24 cellular contexts compared by ENCODE assay signal in the genomic region with DNA sequence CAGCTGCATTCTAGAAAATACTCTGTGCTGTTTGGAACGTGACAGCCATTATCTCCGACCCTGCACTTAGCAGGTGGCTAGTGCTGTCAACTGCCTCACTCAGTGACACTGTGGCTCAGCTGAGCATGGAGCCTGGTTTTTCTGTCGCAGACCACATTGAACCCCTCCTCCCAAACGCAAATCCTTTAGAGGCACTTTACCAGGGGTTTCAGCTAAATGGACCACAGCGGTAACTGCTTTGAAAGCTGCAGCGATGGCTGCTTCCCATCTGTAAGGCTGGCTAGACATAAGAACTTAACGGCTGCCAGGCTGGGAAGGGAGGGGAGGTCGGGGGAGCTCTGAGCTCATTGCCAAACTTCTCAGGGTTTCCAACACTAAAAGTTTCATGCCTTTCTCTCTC. TPM values are rescaled to one million over a fixed set of nuclear protein-coding genes. Genes with fewer than 3 reads are reported as not detected.
"Had no signal": no experiment of that assay in that cellular context is flagged by ENCODE, and none has a peak within 500 bp of the region (broad histone marks: within the 10 kb centered on the region; RNA-seq: fewer than 3 reads in every experiment).

No MANE protein-coding gene starts in this region.

- H3K27ac Mint-ChIP-seq: activated CD4-positive, alpha-beta T cell treated with anti-CD3 and anti-CD28 coated beads, Interleukin-2, amount 10 ng/mL, durations not matched to agents 7 days and 5 days; activated CD8-positive, alpha-beta T cell treated with anti-CD3 and anti-CD28 coated beads, Interleukin-2, amount 10 ng/mL, durations not matched to agents 7 days and 5 days; activated naive CD8-positive, alpha-beta T cell treated with anti-CD3 and anti-CD28 coated beads, Interleukin-2, amount 10 ng/mL, durations not matched to agents 7 days and 5 days; activated T-cell treated with anti-CD3 and anti-CD28 coated beads, Interleukin-2, amount 50 U/mL, for 24 hours; activated T-helper 2 cell treated with anti-CD3 and anti-CD28 coated beads, Interferon-gamma antibody, Interleukin-2, Interleukin-4, amounts not matched to agents 10 μg/mL and 5 μg/mL and 100 μg/mL, durations not matched to agents 14 hours and 24 hours and 36 hours; naive thymus-derived CD4-positive, alpha-beta T cell; T-cell had no signal

- H3K4me1 ChIP-seq: esophagus muscularis mucosa, gastroesophageal sphincter, tibial artery had no signal

- DNase-seq: activated CD4-positive, alpha-beta T cell treated with anti-CD3 and anti-CD28 coated beads, Interleukin-2, amount 10 ng/mL, durations not matched to agents 7 days and 5 days; activated CD8-positive, alpha-beta T cell treated with anti-CD3 and anti-CD28 coated beads, Interleukin-2, amount 10 ng/mL, durations not matched to agents 7 days and 5 days; activated naive CD4-positive, alpha-beta T cell treated with Interleukin-2 at 50 U/mL for 16 hours; activated naive CD8-positive, alpha-beta T cell treated with anti-CD3 and anti-CD28 coated beads, Interleukin-2, amount 10 ng/mL, durations not matched to agents 7 days and 5 days; activated T-cell treated with anti-CD3 and anti-CD28 coated beads, Interleukin-2, amount 50 U/mL, for 24 hours; effector CD4-positive, alpha-beta T cell; heart right ventricle; kidney glomerular epithelial cell; mesenchymal stem cell; naive thymus-derived CD4-positive, alpha-beta T cell; nucleus accumbens; stimulated activated CD4-positive, alpha-beta T cell treated with anti-CD3 and anti-CD28 coated beads, Interleukin-12 subunit alpha, Interleukin-12 subunit beta, amount 100 ng/mL, for 4 hours; stimulated activated CD4-positive, alpha-beta T cell treated with anti-CD3 and anti-CD28 coated beads, Interleukin-1b, Interleukin-23, amount 100 ng/mL, for 48 hours; stimulated activated CD8-positive, alpha-beta memory T cell treated with anti-CD3 and anti-CD28 coated beads, Interleukin-4, amount 100 ng/mL, for 48 hours; stimulated activated naive CD4-positive, alpha-beta T cell treated with Interleukin-2 at 50 U/mL for 16 hours; T-cell; T-helper 9 cell; tibial artery had no signal

- H3K36me3 ChIP-seq: esophagus muscularis mucosa, gastroesophageal sphincter, heart right ventricle, tibial artery had no signal

- H3K9me3 ChIP-seq: esophagus muscularis mucosa, gastroesophageal sphincter, heart right ventricle, tibial artery had no signal

- H3K27ac ChIP-seq: esophagus muscularis mucosa, gastroesophageal sphincter, heart right ventricle, tibial artery had no signal

- H3K9me3 Mint-ChIP-seq: activated CD4-positive, alpha-beta T cell treated with anti-CD3 and anti-CD28 coated beads, Interleukin-2, amount 10 ng/mL, durations not matched to agents 7 days and 5 days; activated naive CD8-positive, alpha-beta T cell treated with anti-CD3 and anti-CD28 coated beads, Interleukin-2, amount 10 ng/mL, durations not matched to agents 7 days and 5 days; activated T-cell treated with anti-CD3 and anti-CD28 coated beads, Interleukin-2, amount 50 U/mL, for 24 hours; activated T-helper 2 cell treated with anti-CD3 and anti-CD28 coated beads, Interferon-gamma antibody, Interleukin-2, Interleukin-4, amounts not matched to agents 10 μg/mL and 5 μg/mL and 100 μg/mL, durations not matched to agents 14 hours and 24 hours and 36 hours; T-cell had no signal

- H3K4me1 Mint-ChIP-seq: activated CD4-positive, alpha-beta T cell treated with anti-CD3 and anti-CD28 coated beads, Interleukin-2, amount 10 ng/mL, durations not matched to agents 7 days and 5 days; activated naive CD8-positive, alpha-beta T cell treated with anti-CD3 and anti-CD28 coated beads, Interleukin-2, amount 10 ng/mL, durations not matched to agents 7 days and 5 days; naive thymus-derived CD4-positive, alpha-beta T cell; T-cell had no signal

- ATAC-seq: activated CD4-positive, CD25-positive, alpha-beta regulatory T cell treated with anti-CD3 and anti-CD28 coated beads, Interleukin-2, amount 50 U/mL, for 24 hours; activated CD8-positive, alpha-beta T cell treated with anti-CD3 and anti-CD28 coated beads, Interleukin-2, amount 10 ng/mL, durations not matched to agents 7 days and 5 days; gastroesophageal sphincter; heart right ventricle; naive thymus-derived CD4-positive, alpha-beta T cell; T-cell had no signal

- H3K27me3 Mint-ChIP-seq: activated CD4-positive, alpha-beta T cell treated with anti-CD3 and anti-CD28 coated beads, Interleukin-2, amount 10 ng/mL, durations not matched to agents 7 days and 5 days had no signal

- H3K4me3 Mint-ChIP-seq: activated CD4-positive, alpha-beta T cell treated with anti-CD3 and anti-CD28 coated beads, Interleukin-2, amount 10 ng/mL, durations not matched to agents 7 days and 5 days; activated CD8-positive, alpha-beta T cell treated with anti-CD3 and anti-CD28 coated beads, Interleukin-2, amount 10 ng/mL, durations not matched to agents 7 days and 5 days; activated naive CD8-positive, alpha-beta T cell treated with anti-CD3 and anti-CD28 coated beads, Interleukin-2, amount 10 ng/mL, durations not matched to agents 7 days and 5 days; activated T-cell treated with anti-CD3 and anti-CD28 coated beads, Interleukin-2, amount 50 U/mL, for 24 hours; naive thymus-derived CD4-positive, alpha-beta T cell; T-cell had no signal

- H3K4me3 ChIP-seq: esophagus muscularis mucosa, gastroesophageal sphincter, heart right ventricle, tibial artery had no signal

- H3K36me3 Mint-ChIP-seq: activated naive CD8-positive, alpha-beta T cell treated with anti-CD3 and anti-CD28 coated beads, Interleukin-2, amount 10 ng/mL, durations not matched to agents 7 days and 5 days; naive thymus-derived CD4-positive, alpha-beta T cell; T-cell had no signal

RNA-seq across cellular contexts. Expression of gene SLC34A2, which starts 8.1 kb away (rescaled TPM):
- total RNA-seq: activated CD4-positive, alpha-beta T cell treated with anti-CD3 and anti-CD28 coated beads, Interleukin-2, amount 10 ng/mL, durations not matched to agents 7 days and 5 days; activated CD8-positive, alpha-beta T cell treated with anti-CD3 and anti-CD28 coated beads, Interleukin-2, amount 10 ng/mL, durations not matched to agents 7 days and 5 days; activated naive CD8-positive, alpha-beta T cell treated with anti-CD3 and anti-CD28 coated beads, Interleukin-2, amount 10 ng/mL, durations not matched to agents 7 days and 5 days; activated T-helper 2 cell treated with anti-CD3 and anti-CD28 coated beads, Interferon-gamma antibody, Interleukin-2, Interleukin-4, amounts not matched to agents 10 μg/mL and 5 μg/mL and 100 μg/mL, durations not matched to agents 14 hours and 24 hours and 36 hours; endothelial cell of umbilical vein; naive thymus-derived CD4-positive, alpha-beta T cell; subcutaneous adipose tissue had no signal
- polyA plus RNA-seq: endothelial cell of umbilical vein; naive thymus-derived CD4-positive, alpha-beta T cell had no signal
